23 cellular contexts compared by ENCODE assay signal in genomic region chr3:64047214-64047613, GRCh38.
"Had no signal": no experiment of that assay in that cellular context is flagged by ENCODE, and none has a peak within 500 bp of the region (broad histone marks: within the 10 kb centered on the region; RNA-seq: fewer than 3 reads in every experiment).

No MANE protein-coding gene starts in this region.

- H3K27me3 ChIP-seq: body of pancreas, pancreas, sigmoid colon, stomach, uterus had no signal

- H3K4me3 ChIP-seq: body of pancreas, heart right ventricle, pancreas, sigmoid colon, stomach, thoracic aorta, uterus had no signal

- ATAC-seq: activated CD4-positive, alpha-beta T cell treated with anti-CD3 and anti-CD28 coated beads for 36 hours; activated naive CD4-positive, alpha-beta T cell treated with anti-CD3 and anti-CD28 coated beads, Interleukin-2, amount 50 U/mL, for 72 hours; body of pancreas; effector memory CD8-positive, alpha-beta T cell; heart right ventricle; left lobe of liver; pancreas; T-helper 17 cell had no signal

- H3K4me1 ChIP-seq: body of pancreas, pancreas, stomach, uterus had no signal

- H3K36me3 ChIP-seq: heart right ventricle, pancreas, sigmoid colon, stomach, thoracic aorta, uterus had no signal

- FAIRE-seq: frontal cortex, islet of Langerhans, pancreas had no signal

- H3K36me3 Mint-ChIP-seq: activated naive CD4-positive, alpha-beta T cell treated with anti-CD3 and anti-CD28 coated beads, Interleukin-2, amount 50 U/mL, for 72 hours; memory B cell had no signal

- H3K4me1 Mint-ChIP-seq: T-helper 17 cell had no signal

- DNase-seq: activated CD4-positive, alpha-beta memory T cell treated with anti-CD3 and anti-CD28 coated beads, Interleukin-2, amount 10 ng/mL, durations not matched to agents 7 days and 5 days; activated CD4-positive, alpha-beta T cell treated with anti-CD3 and anti-CD28 coated beads for 36 hours; activated gamma-delta T cell; activated T-cell treated with anti-CD3 and anti-CD28 coated beads, Interleukin-2, amount 50 U/mL, for 48 hours; body of pancreas; central memory CD4-positive, alpha-beta T cell; effector memory CD8-positive, alpha-beta T cell; heart right ventricle; pancreas; sigmoid colon; stimulated activated CD4-positive, alpha-beta T cell treated with anti-CD3 and anti-CD28 coated beads, Interleukin-12 subunit alpha, Interleukin-12 subunit beta, amount 100 ng/mL, for 4 hours; stimulated activated CD4-positive, alpha-beta T cell treated with anti-CD3 and anti-CD28 coated beads, Interleukin-2, amount 100 ng/mL, for 24 hours; stomach; T-helper 17 cell; uterus had no signal

- H3K27ac Mint-ChIP-seq: activated CD4-positive, alpha-beta memory T cell treated with anti-CD3 and anti-CD28 coated beads, Interleukin-2, amount 10 ng/mL, durations not matched to agents 7 days and 5 days; activated CD4-positive, alpha-beta T cell treated with anti-CD3 and anti-CD28 coated beads for 36 hours; activated naive CD4-positive, alpha-beta T cell treated with anti-CD3 and anti-CD28 coated beads, Interleukin-2, amount 50 U/mL, for 72 hours; effector memory CD8-positive, alpha-beta T cell; memory B cell; T-helper 17 cell had no signal

- H3K9me3 ChIP-seq: body of pancreas, heart right ventricle, pancreas, sigmoid colon, stomach, thoracic aorta, uterus had no signal

- H3K9me3 Mint-ChIP-seq: activated CD4-positive, alpha-beta memory T cell treated with anti-CD3 and anti-CD28 coated beads, Interleukin-2, amount 10 ng/mL, durations not matched to agents 7 days and 5 days; activated naive CD4-positive, alpha-beta T cell treated with anti-CD3 and anti-CD28 coated beads, Interleukin-2, amount 50 U/mL, for 72 hours; effector memory CD8-positive, alpha-beta T cell; memory B cell; nephron had no signal

- H3K4me3 Mint-ChIP-seq: activated CD4-positive, alpha-beta memory T cell treated with anti-CD3 and anti-CD28 coated beads, Interleukin-2, amount 10 ng/mL, durations not matched to agents 7 days and 5 days; activated CD4-positive, alpha-beta T cell treated with anti-CD3 and anti-CD28 coated beads for 36 hours; effector memory CD8-positive, alpha-beta T cell; memory B cell; nephron had no signal

- H3K27ac ChIP-seq: body of pancreas, epithelial cell of prostate, heart right ventricle, pancreas, stomach, thoracic aorta, uterus had no signal
